ENCODE assay signal across 25 cellular contexts in genomic region chr6:20746024-20746423, GRCh38.
DNase-seq lines count a peak whose midpoint lies in the region; ATAC-seq and TF ChIP-seq lines count a peak whose summit lies in the region.
"Had no signal": no experiment of that assay in that cellular context is flagged by ENCODE, and none has a peak within 500 bp of the region (broad histone marks: within the 10 kb centered on the region; RNA-seq: fewer than 3 reads in every experiment).

No MANE protein-coding gene starts in this region.

- BruUV-seq in mammary epithelial cell (replicated peaks; lab: Mats Ljungman, UMichigan) = no TSS peak
- BruUV-seq in MCF 10A (replicated peaks; lab: Mats Ljungman, UMichigan) = no TSS peak
- no TSS peak for BruUV-seq in PC-3 (replicated peaks; lab: Mats Ljungman, UMichigan)

- H3K4me2 ChIP-seq in mammary epithelial cell (ENCODE audit: insufficient read depth, low read depth, low read length) (no peak overlapping the region), PC-3 (ENCODE audit: low read length) (no peak overlapping the region)
- H3K4me2 ChIP-seq: PC-9 had no signal

- H3K27me3 ChIP-seq in mammary epithelial cell (ENCODE audit: insufficient read depth, low read length) (no peaks in the 10 kb centered on the region), PC-3 (ENCODE audit: low read length) (no peaks in the 10 kb centered on the region), foreskin keratinocyte (no peaks in the 10 kb centered on the region)
- H3K27me3 ChIP-seq in CD8-positive, alpha-beta T cell (ENCODE audit: insufficient read depth, low read length) = no peaks in the 10 kb centered on the region
- H3K27me3 ChIP-seq: gastroesophageal sphincter, neutrophil, SJSA1, tibial artery had no signal

- H3K9me3 ChIP-seq in mammary epithelial cell (replicated peaks; ENCODE audit: insufficient read depth, low read length) (no peaks in the 10 kb centered on the region), PC-3 (ENCODE audit: low read length) (no peaks in the 10 kb centered on the region)
- no peaks in the 10 kb centered on the region for H3K9me3 ChIP-seq in CD8-positive, alpha-beta T cell (ENCODE audit: low read length)
- H3K9me3 ChIP-seq: gastroesophageal sphincter, neutrophil had no signal

- H3K4me3 Mint-ChIP-seq in MCF 10A (ENCODE audit: unreplicated experiment) = no peak overlapping the region
- no peak overlapping the region for H3K4me3 Mint-ChIP-seq in CD8-positive, alpha-beta T cell
- H3K4me3 Mint-ChIP-seq: activated naive CD8-positive, alpha-beta T cell; activated T-helper 17 cell treated with anti-CD3 and anti-CD28 coated beads, Interleukin-2, amount 50 U/mL, for 72 hours had no signal

- DNase-seq in mammary epithelial cell (peak; percentile 24), MCF 10A (ENCODE audit: unreplicated experiment) (no peak), PC-3 (peak; percentile 37), foreskin keratinocyte (peak in 1 of 2 donors; percentile 25), islet precursor cell (no peak)
- DNase-seq in activated naive CD4-positive, alpha-beta T cell treated with anti-CD3 and anti-CD28 coated beads, Interleukin-2, amount 50 U/mL, for 16 hours = no peak
- DNase-seq in stimulated activated CD4-positive, alpha-beta T cell treated with anti-CD3 and anti-CD28 coated beads, Interleukin-12 subunit alpha, Interleukin-12 subunit beta, amount 100 ng/mL, for 4 hours = no peak
- DNase-seq in CD8-positive, alpha-beta T cell = no peak
- DNase-seq: cerebellar nuclear complex; IMR-90; NCI-H1694; NCI-H774; PC-9; retina; stimulated activated naive CD8-positive, alpha-beta T cell treated with anti-CD3 and anti-CD28 coated beads, Interleukin-15, amount 100 ng/mL, for 72 hours; T-helper 2 cell; tibial artery had no signal

- no peak overlapping the region for H3K27ac Mint-ChIP-seq in MCF 10A (ENCODE audit: low read depth, unreplicated experiment)
- H3K27ac Mint-ChIP-seq in CD8-positive, alpha-beta T cell = no peak overlapping the region
- H3K27ac Mint-ChIP-seq: activated naive CD8-positive, alpha-beta T cell; activated T-helper 17 cell treated with anti-CD3 and anti-CD28 coated beads, Interleukin-2, amount 50 U/mL, for 72 hours; stimulated activated naive CD8-positive, alpha-beta T cell treated with anti-CD3 and anti-CD28 coated beads, Interleukin-15, amount 100 ng/mL, for 72 hours had no signal

- TF ChIP-seq CTCF in mammary epithelial cell (conservative IDR thresholded peaks at IDR 0.05 in 1 of 2, IDR thresholded peaks at IDR 0.05 in 1 of 2; ENCODE audit: extremely low read depth in 1 of 2, insufficient read depth in 1 of 2, low read depth in 1 of 2, low read length in 2 of 2) = no peak
- no peak for TF ChIP-seq CTCF in MCF 10A (IDR thresholded peaks at IDR 0.05; ENCODE audit: unreplicated experiment)
- TF ChIP-seq CTCF in PC-3 (conservative IDR thresholded peaks at IDR 0.05; ENCODE audit: low read depth, low read length) = no peak
- TF ChIP-seq CTCF in foreskin keratinocyte (conservative IDR thresholded peaks at IDR 0.05) = no peak
- TF ChIP-seq CTCF in CD8-positive, alpha-beta T cell (IDR thresholded peaks at IDR 0.05) = no peak

- intact Hi-C loops in mammary epithelial cell (cut with micrococcal nuclease) = no loop called here
- intact Hi-C loops in MCF 10A (cut with micrococcal nuclease) = no loop called here
- intact Hi-C loops in PC-3 (cut with micrococcal nuclease) = no loop called here
- intact Hi-C loops in CD8-positive, alpha-beta T cell (cut with DNase I, micrococcal nuclease) = no loop called here

- CTCF ChIA-PET in mammary epithelial cell (lab: Charles Lee; ENCODE audit: low non-redundant PET) = no interaction called here
- CTCF ChIA-PET in MCF 10A (lab: Yijun Ruan, JAX) = no interaction called here
- CTCF ChIA-PET in PC-3 (lab: Charles Lee) = no interaction called here
- CTCF ChIA-PET in CD8-positive, alpha-beta T cell (lab: Charles Lee) = no interaction called here

- peaks cover 6% of the 10 kb centered on the region for H3K4me1 Mint-ChIP-seq in MCF 10A (ENCODE audit: insufficient read depth, unreplicated experiment)
- H3K4me1 Mint-ChIP-seq in CD8-positive, alpha-beta T cell (ENCODE audit: low read depth) = peaks cover 28% of the 10 kb centered on the region

- no peaks in the 10 kb centered on the region for H3K9me2 ChIP-seq in PC-3 (replicated peaks; ENCODE audit: low read length)

- H3K9me3 Mint-ChIP-seq in MCF 10A (ENCODE audit: unreplicated experiment) = no peaks in the 10 kb centered on the region
- H3K9me3 Mint-ChIP-seq in CD8-positive, alpha-beta T cell = no peaks in the 10 kb centered on the region
- H3K9me3 Mint-ChIP-seq: activated T-helper 17 cell treated with anti-CD3 and anti-CD28 coated beads, Interleukin-2, amount 50 U/mL, for 72 hours had no signal

- no peaks in the 10 kb centered on the region for H4K20me1 ChIP-seq in mammary epithelial cell (ENCODE audit: insufficient read depth, low read length)
- no peaks in the 10 kb centered on the region for H4K20me1 ChIP-seq in PC-3 (ENCODE audit: low read length)

- H3K27me3 Mint-ChIP-seq in MCF 10A (ENCODE audit: insufficient read depth, unreplicated experiment) = no peaks in the 10 kb centered on the region
- no peaks in the 10 kb centered on the region for H3K27me3 Mint-ChIP-seq in CD8-positive, alpha-beta T cell (ENCODE audit: low read depth)
- H3K27me3 Mint-ChIP-seq: activated naive CD8-positive, alpha-beta T cell; activated T-helper 17 cell treated with anti-CD3 and anti-CD28 coated beads, Interleukin-2, amount 50 U/mL, for 72 hours; stimulated activated naive CD8-positive, alpha-beta T cell treated with anti-CD3 and anti-CD28 coated beads, Interleukin-15, amount 100 ng/mL, for 72 hours had no signal

- dilution Hi-C loops in mammary epithelial cell (cut with HindIII; ENCODE audit: low sequenced_read_pairs) = no loop called here

- H2AFZ ChIP-seq in mammary epithelial cell (ENCODE audit: low read depth, low read length) (no peak overlapping the region), PC-3 (ENCODE audit: low read length) (no peak overlapping the region)
- H2AFZ ChIP-seq: PC-9 had no signal

- H3K9ac ChIP-seq in mammary epithelial cell (ENCODE audit: insufficient read depth, low read length) (no peak overlapping the region), PC-3 (ENCODE audit: low read length) (no peak overlapping the region)

- H3K79me2 ChIP-seq in mammary epithelial cell (ENCODE audit: insufficient read depth, low read length) (no peaks in the 10 kb centered on the region), PC-3 (ENCODE audit: low read length) (no peaks in the 10 kb centered on the region)

- H3F3A ChIP-seq in PC-3 (ENCODE audit: low read length, unreplicated experiment) = no peaks in the 10 kb centered on the region

- H3K4me3 ChIP-seq in mammary epithelial cell (replicated peaks in 1 of 3; ENCODE audit: insufficient read depth in 1 of 3, low read depth in 2 of 3, low read length in 3 of 3) = no peak overlapping the region
- no peak overlapping the region for H3K4me3 ChIP-seq in PC-3 (ENCODE audit: low read length)
- H3K4me3 ChIP-seq in CD8-positive, alpha-beta T cell (ENCODE audit: low read depth, low read length) = no peak overlapping the region
- H3K4me3 ChIP-seq: gastroesophageal sphincter, lung, PC-9, SJSA1, tibial artery had no signal

- POLR2A ChIA-PET in MCF 10A (lab: Yijun Ruan, JAX) = no interaction called here
- POLR2A ChIA-PET in PC-3 (lab: Charles Lee; ENCODE audit: unreplicated experiment) = no interaction called here
- POLR2A ChIA-PET in CD8-positive, alpha-beta T cell (lab: Charles Lee) = no interaction called here

- H3K36me3 ChIP-seq in mammary epithelial cell (ENCODE audit: insufficient read depth, low read length) (no peaks in the 10 kb centered on the region), PC-3 (ENCODE audit: low read depth, low read length) (no peaks in the 10 kb centered on the region)
- no peaks in the 10 kb centered on the region for H3K36me3 ChIP-seq in CD8-positive, alpha-beta T cell (ENCODE audit: insufficient read depth, low read length)
- H3K36me3 ChIP-seq: neutrophil, SJSA1 had no signal

- H3K27ac ChIP-seq in mammary epithelial cell (ENCODE audit: insufficient read depth, low read depth, low read length) = no peak overlapping the region
- H3K27ac ChIP-seq in PC-3 (ENCODE audit: low read length) = no peak overlapping the region
- H3K27ac ChIP-seq in foreskin keratinocyte = no peak overlapping the region
- no peak overlapping the region for H3K27ac ChIP-seq in CD8-positive, alpha-beta T cell (ENCODE audit: low read depth, low read length)
- H3K27ac ChIP-seq: gastroesophageal sphincter, neutrophil, PC-9, SJSA1, tibial artery, VCaP had no signal

- H3K4me1 ChIP-seq in mammary epithelial cell (ENCODE audit: insufficient read depth, low read length) (no peaks in the 10 kb centered on the region), PC-3 (ENCODE audit: insufficient read depth, low read length) (peaks cover 7% of the 10 kb centered on the region; the same call in 1 of the 2 replicates), foreskin keratinocyte (peaks cover 3% of the 10 kb centered on the region)
- no peaks in the 10 kb centered on the region for H3K4me1 ChIP-seq in CD8-positive, alpha-beta T cell (ENCODE audit: insufficient read depth, low read length)
- H3K4me1 ChIP-seq: gastroesophageal sphincter had no signal

- no peaks in the 10 kb centered on the region for H3K36me3 Mint-ChIP-seq in MCF 10A (ENCODE audit: insufficient read depth, unreplicated experiment)
- H3K36me3 Mint-ChIP-seq in CD8-positive, alpha-beta T cell = peaks cover 22% of the 10 kb centered on the region

- in situ Hi-C loops in mammary epithelial cell (cut with MboI; ENCODE audit: low sequenced_read_pairs in 2 of 2) = no loop called here

- peak; percentile 86 for ATAC-seq in PC-3
- peak; percentile 84 for ATAC-seq in foreskin keratinocyte
- no peak for ATAC-seq in CD8-positive, alpha-beta T cell
- ATAC-seq: activated T-helper 17 cell treated with anti-CD3 and anti-CD28 coated beads, Interleukin-2, amount 50 U/mL, for 72 hours; esophagus mucosa; gastroesophageal sphincter; stimulated activated naive CD8-positive, alpha-beta T cell treated with anti-CD3 and anti-CD28 coated beads, Interleukin-15, amount 100 ng/mL, for 72 hours had no signal

- 67% methylated on average over 2 of the region's 2 CpGs for WGBS in mammary epithelial cell (ENCODE audit: low coverage, missing lambda C conversion rate)

Comparison
In these comparisons a context has a peak if more than half of its experiments do, and no peak if none do; other contexts are left out.
1. DNase-seq: peak in mammary epithelial cell (single experiment) and PC-3 (single experiment); none in MCF 10A (single experiment), activated naive CD4-positive, alpha-beta T cell treated with anti-CD3 and anti-CD28 coated beads, Interleukin-2, amount 50 U/mL, for 16 hours (single experiment), stimulated activated CD4-positive, alpha-beta T cell treated with anti-CD3 and anti-CD28 coated beads, Interleukin-12 subunit alpha, Interleukin-12 subunit beta, amount 100 ng/mL, for 4 hours (single experiment), CD8-positive, alpha-beta T cell (0 of 7) and islet precursor cell (single experiment).